ENCODE assay signal across 2 cellular contexts in genomic region chr2:53969285-53970094, GRCh38.
A peak's percentile ranks its signal among the peaks of the same experiment; 100 is the strongest.
TF ChIP-seq lines count a peak whose summit lies in the region.

No MANE protein-coding gene starts in this region.

TF ChIP-seq in SK-N-SH, 30 proteins besides CTCF, POLR2A, EP300 and RAD21 (continued from another document):
- TF ChIP-seq, protein P1, sequence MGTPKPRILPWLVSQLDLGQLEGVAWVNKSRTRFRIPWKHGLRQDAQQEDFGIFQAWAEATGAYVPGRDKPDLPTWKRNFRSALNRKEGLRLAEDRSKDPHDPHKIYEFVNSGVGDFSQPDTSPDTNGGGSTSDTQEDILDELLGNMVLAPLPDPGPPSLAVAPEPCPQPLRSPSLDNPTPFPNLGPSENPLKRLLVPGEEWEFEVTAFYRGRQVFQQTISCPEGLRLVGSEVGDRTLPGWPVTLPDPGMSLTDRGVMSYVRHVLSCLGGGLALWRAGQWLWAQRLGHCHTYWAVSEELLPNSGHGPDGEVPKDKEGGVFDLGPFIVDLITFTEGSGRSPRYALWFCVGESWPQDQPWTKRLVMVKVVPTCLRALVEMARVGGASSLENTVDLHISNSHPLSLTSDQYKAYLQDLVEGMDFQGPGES (IDR thresholded peaks at IDR 0.05; ENCODE audit: low read depth, low read length): no peak
- peak; percentile 74; the same call in 1 of the 2 replicates for TF ChIP-seq FOSL2 (IDR thresholded peaks at IDR 0.05; ENCODE audit: borderline replicate concordance, low read depth)
- peak; percentile 41; the same call in 1 of the 2 replicates for TF ChIP-seq SIN3A (IDR thresholded peaks at IDR 0.05; ENCODE audit: borderline replicate concordance, low read depth, low read length)
- peak; percentile 47; the same call in 1 of the 2 replicates for TF ChIP-seq TCF12 (IDR thresholded peaks at IDR 0.05)
- peak; percentile 60 for TF ChIP-seq JUND (IDR thresholded peaks at IDR 0.05)
- peak; percentile 88 for TF ChIP-seq PBX3 (IDR thresholded peaks at IDR 0.05)
- TF ChIP-seq NFIC (IDR thresholded peaks at IDR 0.05; ENCODE audit: borderline replicate concordance): no peak
- TF ChIP-seq, protein P2, sequence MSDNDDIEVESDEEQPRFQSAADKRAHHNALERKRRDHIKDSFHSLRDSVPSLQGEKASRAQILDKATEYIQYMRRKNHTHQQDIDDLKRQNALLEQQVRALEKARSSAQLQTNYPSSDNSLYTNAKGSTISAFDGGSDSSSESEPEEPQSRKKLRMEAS (IDR thresholded peaks at IDR 0.05; ENCODE audit: low read depth): no peak; the same call in 1 of the 2 replicates

TF ChIP-seq in H1, 55 proteins besides CTCF, POLR2A, EP300 and RAD21 (continued from another document):
- TF ChIP-seq JUND (IDR thresholded peaks at IDR 0.05; ENCODE audit: low read length): no peak
TF ChIP-seq in H1: peak in this region for 1.
